ENCODE assay signal across 30 cellular contexts in the genomic region with DNA sequence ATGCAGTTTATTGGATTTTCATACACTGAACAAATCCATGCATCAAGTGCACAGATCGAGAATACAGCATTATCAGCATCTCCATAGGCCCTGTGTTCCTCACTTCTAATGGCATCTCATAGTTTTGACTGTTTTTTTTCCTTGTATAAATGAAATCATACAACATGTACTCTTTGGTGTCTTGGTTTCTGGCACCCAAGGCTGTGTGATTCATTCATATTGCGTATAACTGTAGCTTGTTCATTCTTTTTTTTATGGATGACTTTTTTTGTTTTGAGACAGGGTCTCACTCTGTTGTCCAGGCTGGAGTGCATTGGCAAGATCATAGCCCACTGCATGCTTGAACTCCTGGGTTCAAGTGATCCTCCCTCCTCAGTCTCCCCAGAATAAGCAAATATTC. TPM values are rescaled to one million over a fixed set of nuclear protein-coding genes. Genes with fewer than 3 reads are reported as not detected.
DNase-seq lines count a peak whose midpoint lies in the region; ATAC-seq, FAIRE-seq and TF ChIP-seq lines count a peak whose summit lies in the region.
"Had no signal": no experiment of that assay in that cellular context is flagged by ENCODE, and none has a peak within 500 bp of the region (broad histone marks: within the 10 kb centered on the region; RNA-seq: fewer than 3 reads in every experiment).

No MANE protein-coding gene starts in this region.

- H3K4me2 ChIP-seq in IMR-90 (ENCODE audit: low read depth, low read length): no peak overlapping the region
- H3K4me2 ChIP-seq in astrocyte (ENCODE audit: low read length): no peak overlapping the region
- H3K4me2 ChIP-seq: GM23338 had no signal

- H3K18ac ChIP-seq in IMR-90 (ENCODE audit: low read depth, low read length): no peak overlapping the region

- no peak overlapping the region for H2BK20ac ChIP-seq in IMR-90 (ENCODE audit: low read depth, low read length)

- POLR2A ChIA-PET in IMR-90 (lab: Charles Lee; ENCODE audit: unreplicated experiment): interaction anchor here (0.6 kb wide), 1 partner anchor 9 kb away, joined by 6 read pairs; no protein-coding TSS in a partner anchor

- no peak for TF ChIP-seq RAD21 in IMR-90 (IDR thresholded peaks at IDR 0.05; ENCODE audit: low read length)

- in situ Hi-C loops in IMR-90 (cut with MboI; ENCODE audit: low sequenced_read_pairs): no loop called here

- intact Hi-C loops in IMR-90 (cut with micrococcal nuclease): no loop called here

- H2BK120ac ChIP-seq in IMR-90 (ENCODE audit: low read depth, low read length): no peak overlapping the region

- CTCF ChIA-PET in IMR-90 (lab: Yijun Ruan, JAX): no interaction called here

- H3K79me2 ChIP-seq in astrocyte (ENCODE audit: insufficient read depth, low read length): peaks cover 98% of the 10 kb centered on the region

- H3K27ac Mint-ChIP-seq in astrocyte (ENCODE audit: unreplicated experiment): no peak overlapping the region
- H3K27ac Mint-ChIP-seq in activated naive CD8-positive, alpha-beta T cell treated with anti-CD3 and anti-CD28 coated beads, Interleukin-2, amount 50 U/mL, for 24 hours: no peak overlapping the region
- H3K27ac Mint-ChIP-seq: activated CD4-positive, alpha-beta memory T cell treated with anti-CD3 and anti-CD28 coated beads for 36 hours; CD4-positive, CD25-positive, alpha-beta regulatory T cell; GM23338; natural killer cell had no signal

- H3K27me3 Mint-ChIP-seq in astrocyte (ENCODE audit: low read depth, unreplicated experiment): no peaks in the 10 kb centered on the region
- H3K27me3 Mint-ChIP-seq in activated naive CD8-positive, alpha-beta T cell treated with anti-CD3 and anti-CD28 coated beads, Interleukin-2, amount 50 U/mL, for 24 hours: peaks cover 23% of the 10 kb centered on the region

- TF ChIP-seq POLR2A in IMR-90 (IDR thresholded peaks at IDR 0.05; ENCODE audit: low read depth, low read length): no peak

- no peaks in the 10 kb centered on the region for H3K9me3 Mint-ChIP-seq in astrocyte (ENCODE audit: unreplicated experiment)
- H3K9me3 Mint-ChIP-seq in activated naive CD8-positive, alpha-beta T cell treated with anti-CD3 and anti-CD28 coated beads, Interleukin-2, amount 50 U/mL, for 24 hours: no peaks in the 10 kb centered on the region
- H3K9me3 Mint-ChIP-seq: activated CD4-positive, alpha-beta memory T cell treated with anti-CD3 and anti-CD28 coated beads for 36 hours; GM23338; natural killer cell had no signal

- peaks cover 4% of the 10 kb centered on the region; the same call in 1 of the 2 replicates for H3K36me3 ChIP-seq in IMR-90 (ENCODE audit: control insufficient read depth, insufficient read depth, low read length)
- no peaks in the 10 kb centered on the region for H3K36me3 ChIP-seq in astrocyte (ENCODE audit: insufficient read depth, low read length)
- no peaks in the 10 kb centered on the region for H3K36me3 ChIP-seq in skeletal muscle tissue (ENCODE audit: control insufficient read depth in 3 of 3, insufficient read depth in 3 of 3, low read length in 3 of 3)
- H3K36me3 ChIP-seq: gastroesophageal sphincter, pancreas, vagina had no signal

- H2AK5ac ChIP-seq in IMR-90 (ENCODE audit: low read depth, low read length): no peak overlapping the region

- no peak overlapping the region for H2AFZ ChIP-seq in IMR-90 (replicated peaks; ENCODE audit: low read length, poor library complexity)
- H2AFZ ChIP-seq in astrocyte (ENCODE audit: low read depth, low read length): no peak overlapping the region
- H2AFZ ChIP-seq: GM23338 had no signal

- H3K9me3 ChIP-seq in IMR-90 (ENCODE audit: control insufficient read depth, insufficient read depth, low read length) (no peaks in the 10 kb centered on the region), astrocyte (ENCODE audit: insufficient read depth, low read depth, low read length) (no peaks in the 10 kb centered on the region), skeletal muscle tissue (ENCODE audit: control insufficient read depth in 3 of 3, low read length in 3 of 3) (no peaks in the 10 kb centered on the region)
- H3K9me3 ChIP-seq: gastroesophageal sphincter, pancreas, vagina had no signal

- BruUV-seq in IMR-90 (replicated peaks; lab: Mats Ljungman, UMichigan): no TSS peak

- H3K4me1 ChIP-seq in IMR-90 (ENCODE audit: control insufficient read depth, insufficient read depth, low read length): peaks cover 9% of the 10 kb centered on the region
- peaks cover 35% of the 10 kb centered on the region for H3K4me1 ChIP-seq in astrocyte (ENCODE audit: insufficient read depth, low read length)
- H3K4me1 ChIP-seq in skeletal muscle tissue (ENCODE audit: control insufficient read depth in 3 of 3, insufficient read depth in 3 of 3, low read length in 3 of 3): peaks cover 31 to 55% (median 32%) of the 10 kb centered on the region in 3 donors

- peaks cover 81% of the 10 kb centered on the region for H4K20me1 ChIP-seq in IMR-90 (ENCODE audit: insufficient read depth, low read length)
- peaks cover 58% of the 10 kb centered on the region for H4K20me1 ChIP-seq in astrocyte (ENCODE audit: insufficient read depth, low read length)

- H3K9ac ChIP-seq in IMR-90 (ENCODE audit: low read depth, low read length) (no peak overlapping the region), astrocyte (ENCODE audit: low read length) (no peak overlapping the region), skeletal muscle tissue (ENCODE audit: low read depth in 1 of 3, low read length in 3 of 3) (no peak overlapping the region)

- dilution Hi-C loops in IMR-90 (cut with HindIII; ENCODE audit: low sequenced_read_pairs, unreplicated experiment): no loop called here

- H3K79me1 ChIP-seq in IMR-90 (ENCODE audit: low read depth in 1 of 2, low read length in 2 of 2): peaks cover 25 to 87% of the 10 kb centered on the region in 2 experiments

- no CpG with 5 or more reads among the region's 2 CpGs for WGBS in IMR-90 (ENCODE audit: extremely low coverage in 2 of 2, insufficient read length in 1 of 2), 2 experiments

- H3K9me1 ChIP-seq in IMR-90 (ENCODE audit: insufficient read depth, low read length): peaks cover 30% of the 10 kb centered on the region

- no peak overlapping the region for H3K4me3 Mint-ChIP-seq in astrocyte (ENCODE audit: unreplicated experiment)
- H3K4me3 Mint-ChIP-seq in activated naive CD8-positive, alpha-beta T cell treated with anti-CD3 and anti-CD28 coated beads, Interleukin-2, amount 50 U/mL, for 24 hours: no peak overlapping the region
- H3K4me3 Mint-ChIP-seq: activated CD4-positive, alpha-beta memory T cell treated with anti-CD3 and anti-CD28 coated beads for 36 hours; CD4-positive, CD25-positive, alpha-beta regulatory T cell; GM23338; natural killer cell had no signal

- H2AK9ac ChIP-seq in IMR-90 (replicated peaks; ENCODE audit: low read depth, low read length, poor library complexity): no peak overlapping the region

- H3K4ac ChIP-seq in IMR-90 (ENCODE audit: low read depth, low read length): no peak overlapping the region

- H3K27me3 ChIP-seq in IMR-90 (ENCODE audit: control insufficient read depth, insufficient read depth, low read length) (no peaks in the 10 kb centered on the region), astrocyte (ENCODE audit: insufficient read depth, low read length) (no peaks in the 10 kb centered on the region), skeletal muscle tissue (ENCODE audit: control insufficient read depth in 3 of 3, insufficient read depth in 3 of 3, low read length in 3 of 3) (no peaks in the 10 kb centered on the region)
- H3K27me3 ChIP-seq: gastroesophageal sphincter, pancreas, vagina had no signal

- no peak overlapping the region for H4K8ac ChIP-seq in IMR-90 (ENCODE audit: low read depth in 2 of 2, low read length in 2 of 2)

- H3K4me1 Mint-ChIP-seq in astrocyte (ENCODE audit: low read depth, unreplicated experiment): peaks cover 6% of the 10 kb centered on the region
- H3K4me1 Mint-ChIP-seq in activated naive CD8-positive, alpha-beta T cell treated with anti-CD3 and anti-CD28 coated beads, Interleukin-2, amount 50 U/mL, for 24 hours: no peaks in the 10 kb centered on the region
- H3K4me1 Mint-ChIP-seq: CD4-positive, CD25-positive, alpha-beta regulatory T cell; natural killer cell had no signal

- DNase-seq in IMR-90: peak; percentile 79
- DNase-seq in astrocyte (ENCODE audit: low read depth): peak; percentile 79
- DNase-seq in fibroblast of peridontal ligament (ENCODE audit: extremely low read depth): peak; percentile 83
- no peak for DNase-seq in hepatic stellate cell (ENCODE audit: low spot score)
- no peak for DNase-seq in activated gamma-delta T cell (lab: John Stamatoyannopoulos, UW)
- no peak for DNase-seq in activated naive CD8-positive, alpha-beta T cell treated with anti-CD3 and anti-CD28 coated beads, Interleukin-2, amount 50 U/mL, for 24 hours
- DNase-seq: activated CD4-positive, alpha-beta memory T cell treated with anti-CD3 and anti-CD28 coated beads for 36 hours; activated effector memory CD4-positive, alpha-beta T cell treated with anti-CD3 and anti-CD28 coated beads, Interleukin-2, amount 50 U/mL, for 16 hours; CD4-positive, CD25-positive, alpha-beta regulatory T cell; dermis blood vessel endothelial cell; DMS 273 treated with DMSO at 0.1 percent for 48 hours; left ventricle myocardium superior; MV-4-11; natural killer cell; NCI-H146; NCI-H510A treated with DMSO at 0.1 percent for 48 hours; pancreas; right cardiac atrium; SIG-M5; stimulated activated CD4-positive, alpha-beta T cell treated with anti-CD3 and anti-CD28 coated beads, Interleukin-4, amount 100 ng/mL, for 4 hours; stimulated activated naive CD4-positive, alpha-beta T cell treated with Interleukin-2 at 50 U/mL for 16 hours had no signal

- H3K23ac ChIP-seq in IMR-90 (ENCODE audit: low read depth, low read length): no peak overlapping the region

- no peak overlapping the region for H4K5ac ChIP-seq in IMR-90 (ENCODE audit: low read depth, low read length)

- no peak overlapping the region for H3K4me3 ChIP-seq in IMR-90 (ENCODE audit: insufficient read depth, low read depth, low read length)
- H3K4me3 ChIP-seq in astrocyte (ENCODE audit: insufficient read depth, low read depth, low read length): no peak overlapping the region
- H3K4me3 ChIP-seq in skeletal muscle tissue (ENCODE audit: low read length in 3 of 3): no peak overlapping the region
- H3K4me3 ChIP-seq: gastroesophageal sphincter, GM23338, K562, pancreas, vagina had no signal

- no peak overlapping the region for H4K91ac ChIP-seq in IMR-90 (ENCODE audit: insufficient read depth, low read depth, low read length)

- ATAC-seq in IMR-90 (ENCODE audit: low read depth): peak; percentile 53
- ATAC-seq in activated naive CD8-positive, alpha-beta T cell treated with anti-CD3 and anti-CD28 coated beads, Interleukin-2, amount 50 U/mL, for 24 hours: no peak
- ATAC-seq: activated CD4-positive, CD25-positive, alpha-beta regulatory T cell treated with anti-CD3 and anti-CD28 coated beads, Interleukin-2, amount 50 U/mL, for 24 hours; gastroesophageal sphincter; GM23338; K562; left ventricle myocardium superior; natural killer cell; pancreas; right cardiac atrium had no signal

- H3K36me3 Mint-ChIP-seq in astrocyte (ENCODE audit: low read depth, unreplicated experiment): no peaks in the 10 kb centered on the region
- H3K36me3 Mint-ChIP-seq in activated naive CD8-positive, alpha-beta T cell treated with anti-CD3 and anti-CD28 coated beads, Interleukin-2, amount 50 U/mL, for 24 hours (ENCODE audit: low read depth): no peaks in the 10 kb centered on the region
- H3K36me3 Mint-ChIP-seq: activated CD4-positive, alpha-beta memory T cell treated with anti-CD3 and anti-CD28 coated beads for 36 hours; CD4-positive, CD25-positive, alpha-beta regulatory T cell; natural killer cell had no signal

- TF ChIP-seq CTCF in IMR-90 (conservative IDR thresholded peaks at IDR 0.05; ENCODE audit: low read depth, low read length) (no peak), astrocyte (IDR thresholded peaks at IDR 0.05; ENCODE audit: insufficient read depth, low read depth, low read length) (no peak)

- no peak overlapping the region for H3K27ac ChIP-seq in IMR-90 (ENCODE audit: insufficient read depth, low read length)
- H3K27ac ChIP-seq in astrocyte (ENCODE audit: low read depth, low read length): no peak overlapping the region
- peak overlapping the region; percentile 12 for H3K27ac ChIP-seq in skeletal muscle tissue (ENCODE audit: low read depth, low read length)
- H3K27ac ChIP-seq: pancreas, vagina had no signal

- H2BK5ac ChIP-seq in IMR-90 (ENCODE audit: low read depth, low read length, poor library complexity, severe bottlenecking): no peak overlapping the region

- no peak for FAIRE-seq in astrocyte (lab: Jason Lieb, UNC)
- FAIRE-seq: G401.6, islet of Langerhans, K562, pancreas had no signal

- H3K14ac ChIP-seq in IMR-90 (replicated peaks; ENCODE audit: low read depth, low read length): no peak overlapping the region

- H3K56ac ChIP-seq in IMR-90 (ENCODE audit: extremely low read depth, insufficient read depth, low read length): no peak overlapping the region

- no peak overlapping the region for H2BK15ac ChIP-seq in IMR-90 (ENCODE audit: low read depth, low read length)

RNA-seq across cellular contexts. Expression of gene RASSF8, which starts 14.3 kb away (rescaled TPM):
- 50.5 and 50.8 TPM in 2 replicates for total RNA-seq in IMR-90 (2012; rRNA removed)
- polyA plus RNA-seq in IMR-90 (2012; rRNA removed): 10.8 and 11.1 TPM in 2 replicates
- 3.9 and 4.3 TPM in 2 replicates for polyA plus RNA-seq in IMR-90 (2012; cell fraction: cytosol; rRNA removed)
- polyA plus RNA-seq in IMR-90 (2012; cell fraction: nucleus; rRNA removed; ENCODE audit: low replicate concordance): 2.1 and 10.1 TPM in 2 replicates
- 24.2 and 39.5 TPM in 2 replicates for total RNA-seq in astrocyte
- total RNA-seq in skeletal muscle tissue: 29.7 TPM
- total RNA-seq: HT-29 had no signal
- polyA plus RNA-seq: CD4-positive, CD25-positive, alpha-beta regulatory T cell had no signal

Comparison
In these comparisons a context has a peak if more than half of its experiments do, and no peak if none do; other contexts are left out.
1. DNase-seq: peak in IMR-90 (single experiment), astrocyte (single experiment) and fibroblast of peridontal ligament (single experiment); none in hepatic stellate cell (single experiment), activated gamma-delta T cell (single experiment) and activated naive CD8-positive, alpha-beta T cell treated with anti-CD3 and anti-CD28 coated beads, Interleukin-2, amount 50 U/mL, for 24 hours (single experiment).